8 cellular contexts compared by ENCODE assay signal in the genomic region with DNA sequence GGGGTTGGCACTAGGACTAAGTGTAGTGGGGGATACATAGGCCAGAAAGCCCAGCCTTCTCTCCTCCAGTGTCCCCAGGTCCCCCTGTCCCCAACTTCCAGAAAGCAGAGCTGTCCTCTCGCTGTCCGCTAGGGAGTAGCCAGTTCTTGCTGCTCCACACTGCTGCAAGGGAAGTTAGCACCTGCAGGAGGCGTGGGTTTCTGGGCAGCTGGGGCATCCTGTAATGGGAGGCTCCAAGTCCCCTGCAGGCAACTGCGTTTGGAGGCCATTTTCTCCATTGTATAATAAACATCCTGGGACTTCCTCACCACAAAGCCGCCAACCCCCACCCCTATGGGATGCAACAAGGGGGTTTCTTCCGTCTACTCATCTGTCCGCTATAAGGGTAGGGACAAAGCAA. TPM values are rescaled to one million over a fixed set of nuclear protein-coding genes. Genes with fewer than 3 reads are reported as not detected.
DNase-seq lines count a peak whose midpoint lies in the region; ATAC-seq, FAIRE-seq and TF ChIP-seq lines count a peak whose summit lies in the region.

No MANE protein-coding gene starts in this region.

- H3K4me1 Mint-ChIP-seq in natural killer cell treated with Interleukin-12 subunit alpha and Interleukin-12 subunit beta and Interleukin-15 and Interleukin-18, amount 100 ng/mL, for 72 hours (ENCODE audit: low read depth in 2 of 2): peaks cover 11 to 12% of the 10 kb centered on the region in 2 donors
- peaks cover 0 to 10% of the 10 kb centered on the region in 2 donors for H3K4me1 Mint-ChIP-seq in natural killer cell

- FAIRE-seq in urothelium cell line (lab: Jason Lieb, UNC): no peak
- no peak for FAIRE-seq in GM19239 (lab: Jason Lieb, UNC)

- intact Hi-C loops in natural killer cell (cut with micrococcal nuclease): no loop called here

- no peak for TF ChIP-seq CTCF in natural killer cell (IDR thresholded peaks at IDR 0.05)

- DNase-seq in natural killer cell treated with Interleukin-12 subunit alpha and Interleukin-12 subunit beta and Interleukin-15 and Interleukin-18, amount 100 ng/mL, for 72 hours (ENCODE audit: low spot score): no peak
- DNase-seq in natural killer cell: no peak
- peak; percentile 55 for DNase-seq in SK-MEL-5 (ENCODE audit: low read depth, low spot score)
- DNase-seq in iPS DF 19.7 (ENCODE audit: low read depth, low spot score): peak; percentile 88
- peak; percentile 30 for DNase-seq in urothelium cell line (ENCODE audit: low spot score)
- no peak for DNase-seq in GM19239 (ENCODE audit: insufficient read length, low spot score)
- DNase-seq in SKM-1 treated with dmso at 0.1 percent for 144 hours (lab: John Stamatoyannopoulos, UW; ENCODE audit: unreplicated experiment): no peak
- no peak for DNase-seq in globus pallidus (ENCODE audit: low spot score)

- H3K27me3 Mint-ChIP-seq in natural killer cell treated with Interleukin-12 subunit alpha and Interleukin-12 subunit beta and Interleukin-15 and Interleukin-18, amount 100 ng/mL, for 72 hours: peaks cover 30 to 43% of the 10 kb centered on the region in 2 donors
- H3K27me3 Mint-ChIP-seq in natural killer cell (ENCODE audit: low read depth in 2 of 2): peaks cover 26 to 36% of the 10 kb centered on the region in 2 donors

- no peaks in the 10 kb centered on the region for H3K9me3 Mint-ChIP-seq in natural killer cell treated with Interleukin-12 subunit alpha and Interleukin-12 subunit beta and Interleukin-15 and Interleukin-18, amount 100 ng/mL, for 72 hours
- no peaks in the 10 kb centered on the region for H3K9me3 Mint-ChIP-seq in natural killer cell

- peak overlapping the region; percentile 82 for H3K4me3 Mint-ChIP-seq in natural killer cell treated with Interleukin-12 subunit alpha and Interleukin-12 subunit beta and Interleukin-15 and Interleukin-18, amount 100 ng/mL, for 72 hours
- no peak overlapping the region for H3K4me3 Mint-ChIP-seq in natural killer cell

- no peak overlapping the region for H3K27ac Mint-ChIP-seq in natural killer cell treated with Interleukin-12 subunit alpha and Interleukin-12 subunit beta and Interleukin-15 and Interleukin-18, amount 100 ng/mL, for 72 hours
- H3K27ac Mint-ChIP-seq in natural killer cell: no peak overlapping the region

- no peak for ATAC-seq in natural killer cell treated with Interleukin-12 subunit alpha and Interleukin-12 subunit beta and Interleukin-15 and Interleukin-18, amount 100 ng/mL, for 72 hours
- no peak for ATAC-seq in natural killer cell

- in situ Hi-C loops in SK-MEL-5 (cut with HindIII; ENCODE audit: low pct_unique_long_range_greater_than_20kb, low sequenced_read_pairs): no loop called here

- no peaks in the 10 kb centered on the region for H3K36me3 Mint-ChIP-seq in natural killer cell treated with Interleukin-12 subunit alpha and Interleukin-12 subunit beta and Interleukin-15 and Interleukin-18, amount 100 ng/mL, for 72 hours
- no peaks in the 10 kb centered on the region for H3K36me3 Mint-ChIP-seq in natural killer cell

RNA-seq across cellular contexts. Expression of a gene that starts 1.7 kb away (rescaled TPM):
- total RNA-seq in natural killer cell treated with Interleukin-12 subunit alpha and Interleukin-12 subunit beta and Interleukin-15 and Interleukin-18, amount 100 ng/mL, for 72 hours: not detected
- not detected for total RNA-seq in natural killer cell
- not detected in 2 replicates for total RNA-seq in SK-MEL-5 (2014; rRNA removed; shearing (Covaris generic))
- polyA plus RNA-seq in SK-MEL-5 (2015; cell fraction: cytosol; rRNA removed): 0.40 and 0.57 TPM in 2 replicates
- 1.5 TPM in 1 of 2 replicates, not detected in the other for polyA plus RNA-seq in SK-MEL-5 (2015; cell fraction: nucleus; rRNA removed)

RNA-seq across cellular contexts. Expression of a gene that starts 54.4 kb away (rescaled TPM):
- 10 to 100 TPM; 76.9 to 79.8 TPM for total RNA-seq in natural killer cell treated with Interleukin-12 subunit alpha and Interleukin-12 subunit beta and Interleukin-15 and Interleukin-18, amount 100 ng/mL, for 72 hours
- total RNA-seq in natural killer cell: 10 to 100 TPM; 55.7 to 66.7 (median 59.1) TPM
- 47.7 and 53.8 TPM in 2 replicates for total RNA-seq in SK-MEL-5 (2014; rRNA removed; shearing (Covaris generic))
- 45.2 and 54.6 TPM in 2 replicates for polyA plus RNA-seq in SK-MEL-5 (2015; cell fraction: cytosol; rRNA removed)
- 51.8 and 72.1 TPM in 2 replicates for polyA plus RNA-seq in SK-MEL-5 (2015; cell fraction: nucleus; rRNA removed)

Comparison
In these comparisons a context has a peak if more than half of its experiments do, and no peak if none do; other contexts are left out.
1. DNase-seq: peak in SK-MEL-5 (single experiment), iPS DF 19.7 (single experiment) and urothelium cell line (single experiment); none in natural killer cell treated with Interleukin-12 subunit alpha and Interleukin-12 subunit beta and Interleukin-15 and Interleukin-18, amount 100 ng/mL, for 72 hours (single experiment), natural killer cell (single experiment), GM19239 (single experiment), SKM-1 treated with dmso at 0.1 percent for 144 hours (single experiment) and globus pallidus (single experiment).